Comparison of ENCODE assay signal across 8 cellular contexts in the genomic region with DNA sequence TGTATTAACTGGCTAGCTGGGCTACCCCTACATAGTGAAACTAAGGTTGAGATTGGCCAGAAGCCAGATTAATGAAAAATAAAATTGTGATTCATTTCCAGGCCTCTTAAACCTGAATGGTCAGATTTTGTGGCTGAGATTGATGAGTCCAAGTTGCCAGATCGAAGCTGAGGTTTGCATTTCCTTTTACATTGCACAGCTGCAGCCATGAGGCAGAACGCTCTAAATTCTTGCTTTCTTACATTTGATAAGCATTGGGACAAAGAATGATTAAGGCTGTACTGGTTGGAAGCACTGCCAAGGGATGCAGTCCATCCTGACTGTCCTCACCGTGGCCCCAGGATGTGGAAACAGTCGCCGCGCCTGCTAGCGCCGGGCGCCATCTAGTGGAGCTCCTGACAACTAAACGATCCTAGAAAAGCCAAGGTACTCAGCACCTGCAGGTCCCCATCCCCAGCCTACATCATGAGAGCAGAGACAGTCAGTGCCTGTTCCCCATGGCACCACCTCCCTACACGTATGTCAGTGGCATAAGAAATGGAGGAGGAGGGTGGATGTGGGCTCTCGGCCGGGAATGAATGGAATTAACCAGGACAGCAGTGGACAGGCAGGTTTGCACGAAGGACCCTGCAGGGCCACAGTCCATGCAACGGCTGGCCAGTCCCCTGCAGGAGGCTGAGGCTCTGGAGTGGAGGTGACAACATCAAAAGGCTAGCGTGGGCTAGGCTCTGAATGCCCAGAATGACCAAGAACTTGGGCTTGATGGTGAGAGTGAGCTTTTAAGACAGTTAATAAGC. TPM values are rescaled to one million over a fixed set of nuclear protein-coding genes. Genes with fewer than 3 reads are reported as not detected.
DNase-seq lines count a peak whose midpoint lies in the region; ATAC-seq, FAIRE-seq and TF ChIP-seq lines count a peak whose summit lies in the region.

No MANE protein-coding gene starts in this region.

- H4K20me1 ChIP-seq in Loucy (ENCODE audit: insufficient read depth, low read length, poor library complexity, severe bottlenecking), result no peaks in the 10 kb centered on the region

- H3F3A ChIP-seq in Loucy (ENCODE audit: low read depth), result no peaks in the 10 kb centered on the region

- H3K9ac ChIP-seq in Loucy (ENCODE audit: low read depth, low read length, poor library complexity, severe bottlenecking) (no peak overlapping the region), parathyroid adenoma (no peak overlapping the region)

- H3K9me2 ChIP-seq in Loucy (replicated peaks; ENCODE audit: low read depth, low read length), result no peaks in the 10 kb centered on the region

- peak; percentile 94 for TF ChIP-seq CTCF in Loucy (conservative IDR thresholded peaks at IDR 0.05; ENCODE audit: low read length)
- peak; percentile 91 for TF ChIP-seq CTCF in parathyroid adenoma (IDR thresholded peaks at IDR 0.05)

- H3K4me2 ChIP-seq in Loucy (ENCODE audit: low read depth, low read length, poor library complexity, severe bottlenecking), result no peak overlapping the region
- H3K4me2 ChIP-seq in parathyroid adenoma (ENCODE audit: low read length), result no peak overlapping the region

- no peak overlapping the region for H2AFZ ChIP-seq in Loucy (ENCODE audit: low read length)
- no peak overlapping the region for H2AFZ ChIP-seq in parathyroid adenoma

- H3K27me3 ChIP-seq in Loucy (ENCODE audit: insufficient read depth, low read length, poor library complexity, severe bottlenecking) (no peaks in the 10 kb centered on the region), SJCRH30 (no peaks in the 10 kb centered on the region), parathyroid adenoma (ENCODE audit: control insufficient read depth, insufficient read depth, low read length) (no peaks in the 10 kb centered on the region)

- no peak overlapping the region for H3K4me3 ChIP-seq in Loucy (ENCODE audit: low read length, poor library complexity, severe bottlenecking)
- H3K4me3 ChIP-seq in SJCRH30, result no peak overlapping the region
- H3K4me3 ChIP-seq in parathyroid adenoma (ENCODE audit: low read depth, low read length), result no peak overlapping the region

- no peaks in the 10 kb centered on the region for H3K36me3 ChIP-seq in Loucy (ENCODE audit: insufficient read depth, low read length)
- peaks cover 6% of the 10 kb centered on the region for H3K36me3 ChIP-seq in SJCRH30
- H3K36me3 ChIP-seq in parathyroid adenoma (ENCODE audit: control insufficient read depth, insufficient read depth, low read length), result no peaks in the 10 kb centered on the region

- DNase-seq in G401 (ENCODE audit: low spot score) (peak; percentile 87), SJCRH30 (peak; percentile 36 to 74), frontal cortex (ENCODE audit: low spot score in 2 of 2) (peak; percentile 53 to 67), ureter (ENCODE audit: low spot score) (peak; percentile 77)
- peak; percentile 42 for DNase-seq in activated effector memory CD4-positive, alpha-beta T cell treated with Interleukin-2 at 50 U/mL for 16 hours

- in situ Hi-C loops in G401 (cut with HindIII; ENCODE audit: low sequenced_read_pairs), result no loop called here

- H3K4me1 ChIP-seq in Loucy (ENCODE audit: insufficient read depth, low read length, poor library complexity, severe bottlenecking), result peaks cover 13% of the 10 kb centered on the region
- no peaks in the 10 kb centered on the region for H3K4me1 ChIP-seq in SJCRH30
- no peaks in the 10 kb centered on the region for H3K4me1 ChIP-seq in parathyroid adenoma

- H3K9me3 ChIP-seq in Loucy (ENCODE audit: insufficient read depth, low read depth, low read length) (no peaks in the 10 kb centered on the region), SJCRH30 (replicated peaks) (no peaks in the 10 kb centered on the region), parathyroid adenoma (ENCODE audit: control insufficient read depth, low read length) (no peaks in the 10 kb centered on the region)

- no peak for FAIRE-seq in frontal cortex (lab: Jason Lieb, UNC)

- no peak overlapping the region for H3K27ac ChIP-seq in SJCRH30
- no peak overlapping the region for H3K27ac ChIP-seq in parathyroid adenoma

- ATAC-seq in GM21737 (IDR thresholded peaks at IDR 0.05; ENCODE audit: unreplicated experiment), result no peak

- H3K79me2 ChIP-seq in Loucy (ENCODE audit: insufficient read depth, low read length) (no peaks in the 10 kb centered on the region), parathyroid adenoma (peaks cover 22% of the 10 kb centered on the region)

RNA-seq across cellular contexts. Expression of a gene that starts 19.0 kb away (rescaled TPM):
- total RNA-seq in G401 (2014; rRNA removed; shearing (Covaris generic)), result 1.4 and 2.1 TPM in 2 replicates
- total RNA-seq in SJCRH30 (2014; rRNA removed; shearing (Covaris generic)), result 7.8 and 8.1 TPM in 2 replicates
- total RNA-seq in frontal cortex (7.3 TPM), ureter (22.9 TPM)
